In the genomic region with DNA sequence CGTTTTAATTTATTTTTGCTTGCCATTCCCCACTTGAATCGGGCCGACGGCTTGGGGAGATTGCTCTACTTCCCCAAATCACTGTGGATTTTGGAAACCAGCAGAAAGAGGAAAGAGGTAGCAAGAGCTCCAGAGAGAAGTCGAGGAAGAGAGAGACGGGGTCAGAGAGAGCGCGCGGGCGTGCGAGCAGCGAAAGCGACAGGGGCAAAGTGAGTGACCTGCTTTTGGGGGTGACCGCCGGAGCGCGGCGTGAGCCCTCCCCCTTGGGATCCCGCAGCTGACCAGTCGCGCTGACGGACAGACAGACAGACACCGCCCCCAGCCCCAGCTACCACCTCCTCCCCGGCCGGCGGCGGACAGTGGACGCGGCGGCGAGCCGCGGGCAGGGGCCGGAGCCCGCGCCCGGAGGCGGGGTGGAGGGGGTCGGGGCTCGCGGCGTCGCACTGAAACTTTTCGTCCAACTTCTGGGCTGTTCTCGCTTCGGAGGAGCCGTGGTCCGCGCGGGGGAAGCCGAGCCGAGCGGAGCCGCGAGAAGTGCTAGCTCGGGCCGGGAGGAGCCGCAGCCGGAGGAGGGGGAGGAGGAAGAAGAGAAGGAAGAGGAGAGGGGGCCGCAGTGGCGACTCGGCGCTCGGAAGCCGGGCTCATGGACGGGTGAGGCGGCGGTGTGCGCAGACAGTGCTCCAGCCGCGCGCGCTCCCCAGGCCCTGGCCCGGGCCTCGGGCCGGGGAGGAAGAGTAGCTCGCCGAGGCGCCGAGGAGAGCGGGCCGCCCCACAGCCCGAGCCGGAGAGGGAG, we compare ENCODE assay signal across 8 cellular contexts. TPM values are rescaled to one million over a fixed set of nuclear protein-coding genes. Genes with fewer than 3 reads are reported as not detected.
A peak's percentile ranks its signal among the peaks of the same experiment; 100 is the strongest.
DNase-seq lines count a peak whose midpoint lies in the region; ATAC-seq, FAIRE-seq and TF ChIP-seq lines count a peak whose summit lies in the region.

No MANE protein-coding gene starts in this region.

- peaks cover 0 to 11% of the 10 kb centered on the region in 2 donors for H3K4me1 ChIP-seq in small intestine (ENCODE audit: control insufficient read depth in 2 of 2, insufficient read depth in 1 of 2, low read depth in 1 of 2, low read length in 1 of 2)

- FAIRE-seq in small intestine (lab: Jason Lieb, UNC), result no peak

- WGBS in small intestine, 3 donors, result 0 to 1% (median 1%) methylated on average over 64 to 84 of the region's 84 CpGs

- no peaks in the 10 kb centered on the region for H3K36me3 Mint-ChIP-seq in immature natural killer cell

- H3K4me3 Mint-ChIP-seq in immature natural killer cell, result peak overlapping the region; percentile 84 to 99 (median 90)

- in situ Hi-C loops in KBM-7 (cut with MboI; ENCODE audit: low pct_unique_long_range_greater_than_20kb, low sequenced_read_pairs), result no loop called here

- no peaks in the 10 kb centered on the region for H3K9me3 Mint-ChIP-seq in immature natural killer cell

- TF ChIP-seq CTCF in cardiac fibroblast (IDR thresholded peaks at IDR 0.05; ENCODE audit: low read depth, low read length), result no peak

- peak overlapping the region; percentile 94 to 99 for H3K27ac ChIP-seq in small intestine (ENCODE audit: low read depth in 1 of 2, low read length in 1 of 2)

- DNase-seq in GDM1 (lab: John Stamatoyannopoulos, UW), result peak; percentile 30
- peak; percentile 45 for DNase-seq in KBM-7
- peak; percentile 16 for DNase-seq in T-helper 9 cell
- peak; percentile 66 to 71 for DNase-seq in cardiac fibroblast (ENCODE audit: low read depth in 2 of 2)
- DNase-seq in immature natural killer cell, result peak; percentile 19 to 31 (median 23)
- peak; percentile 56 for DNase-seq in small intestine
- no peak for DNase-seq in NCI-H128 (lab: John Stamatoyannopoulos, UW; ENCODE audit: unreplicated experiment)

- H3K27me3 ChIP-seq in small intestine (ENCODE audit: control insufficient read depth in 2 of 2, insufficient read depth in 2 of 2, low read length in 2 of 2), result no peaks in the 10 kb centered on the region

- H3K27ac Mint-ChIP-seq in immature natural killer cell, result peak overlapping the region in 3 of 6 donors; percentile 49 to 79 (median 76)

- peaks cover 30 to 32% of the 10 kb centered on the region in 2 donors for H3K4me1 Mint-ChIP-seq in immature natural killer cell

- H3K27me3 Mint-ChIP-seq in immature natural killer cell (ENCODE audit: low read depth in 3 of 3), result peaks cover 10 to 16% (median 11%) of the 10 kb centered on the region in 3 donors

- no peaks in the 10 kb centered on the region for H3K36me3 ChIP-seq in small intestine (ENCODE audit: control insufficient read depth in 2 of 2, insufficient read depth in 2 of 2, low read length in 2 of 2)

- H3K4me3 ChIP-seq in cardiac fibroblast (replicated peaks in 1 of 2; ENCODE audit: low read depth in 2 of 2, low read length in 2 of 2), result peak overlapping the region; percentile 96 to 98
- H3K4me3 ChIP-seq in small intestine (ENCODE audit: low read depth in 1 of 2, low read length in 2 of 2), result peak overlapping the region; percentile 90 to 94

- ATAC-seq in HG03565 (IDR thresholded peaks at IDR 0.05; ENCODE audit: unreplicated experiment), result no peak

- H3K9me3 ChIP-seq in small intestine (ENCODE audit: control insufficient read depth, low read depth), result no peaks in the 10 kb centered on the region

RNA-seq across cellular contexts. Expression of gene VEGFA, which starts 0.6 kb away (rescaled TPM):
- 1 to 10 TPM in 2 of 3 donors, under 1 TPM in 1; 0.30 to 2.4 (median 2.1) TPM for polyA plus RNA-seq in immature natural killer cell
- polyA plus RNA-seq in small intestine, result 100 to 1,000 TPM; 100 to 144 (median 107) TPM

Comparison
In these comparisons a context has a peak if more than half of its experiments do, and no peak if none do; other contexts are left out.
1. RNA of gene VEGFA, which starts 0.6 kb away (polyA plus RNA-seq): 100 to 144 TPM in small intestine; 0.30 to 2.4 TPM in immature natural killer cell; every median in the first group is over 10 times any median in the second.